In the genomic region with DNA sequence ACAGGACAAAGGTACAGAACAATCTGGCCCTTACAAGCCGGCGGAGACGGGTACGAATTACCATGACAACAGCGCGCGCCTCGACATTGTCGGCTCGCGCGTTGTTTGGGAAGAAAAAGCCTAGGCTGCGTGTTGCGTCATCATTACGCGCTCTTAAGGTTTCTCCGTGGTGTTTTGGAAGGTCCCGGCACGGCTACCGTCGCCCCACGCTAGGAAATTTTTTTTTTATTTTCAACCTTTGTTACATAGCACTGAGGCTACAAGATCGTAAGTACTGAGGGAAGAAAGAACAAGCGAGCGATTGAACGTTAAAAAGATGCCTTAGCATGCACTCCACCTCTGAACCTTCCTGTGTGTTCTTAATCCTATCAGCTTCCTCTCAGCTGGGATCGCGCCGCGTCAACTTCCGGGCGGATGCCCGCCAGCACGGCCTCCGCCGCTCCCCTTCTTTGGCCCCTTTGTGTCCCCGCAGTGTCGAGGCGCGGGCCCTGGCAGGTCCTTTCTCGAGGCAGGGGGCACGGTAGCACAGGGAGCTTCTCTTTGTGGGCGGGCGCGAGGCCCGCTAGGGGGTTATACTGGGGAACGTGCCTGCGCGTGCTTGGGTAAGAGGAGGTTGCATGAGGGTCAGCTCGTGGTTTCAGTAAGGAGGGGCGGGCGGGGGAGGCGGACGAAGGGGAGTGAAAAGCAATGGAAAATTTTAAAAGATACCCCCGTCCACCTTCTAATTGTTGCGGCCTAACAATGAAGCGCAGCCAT, we compare ENCODE assay signal across 8 cellular contexts.
A peak's percentile ranks its signal among the peaks of the same experiment; 100 is the strongest.
DNase-seq lines count a peak whose midpoint lies in the region; ATAC-seq and TF ChIP-seq lines count a peak whose summit lies in the region.

SMARCAD1 (plus strand) TSS at position 397 of the 756 bp plus-strand sequence. CDS start 530 bp downstream, outside the sequence.

- H3K4me3 ChIP-seq in choroid plexus epithelial cell (ENCODE audit: low read depth, low read length): peak within 1 kb of the TSS; percentile 94

- DNase-seq in AML-193 (lab: John Stamatoyannopoulos, UW) (peak; percentile 91 to 92), NCI-H510A treated with DMSO at 0.1 percent for 48 hours (lab: John Stamatoyannopoulos, UW) (peak; percentile 95), choroid plexus epithelial cell (ENCODE audit: low read depth) (peak; percentile 98), kidney glomerular epithelial cell (lab: John Stamatoyannopoulos, UW) (peak; percentile 95)
- peak; percentile 72 to 81 for DNase-seq in activated CD4-positive, alpha-beta T cell treated with anti-CD3 and anti-CD28 coated beads for 24 hours (ENCODE audit: low read depth in 2 of 2)
- DNase-seq in stimulated activated CD4-positive, alpha-beta T cell treated with anti-CD3 and anti-CD28 coated beads, Interleukin-1b, Interleukin-23, amount 100 ng/mL, for 1 hour (ENCODE audit: low read depth in 2 of 2): peak; percentile 52 to 69

- TF ChIP-seq CTCF in choroid plexus epithelial cell (conservative IDR thresholded peaks at IDR 0.05; ENCODE audit: low read depth, low read length): no peak

- ATAC-seq in HG03439 (IDR thresholded peaks at IDR 0.05; ENCODE audit: unreplicated experiment): peak; percentile 97

- TF ChIP-seq POLR2A in GM19193 (IDR thresholded peaks at IDR 0.05; ENCODE audit: extremely low read depth, insufficient read depth, insufficient read length): peak; percentile 87

Comparison
In these comparisons a context has a peak if more than half of its experiments do, and no peak if none do; other contexts are left out.
1. Peak in every context shown above with its lines: DNase-seq, ATAC-seq and H3K4me3 ChIP-seq.